ENCODE assay signal across 24 cellular contexts in the genomic region with DNA sequence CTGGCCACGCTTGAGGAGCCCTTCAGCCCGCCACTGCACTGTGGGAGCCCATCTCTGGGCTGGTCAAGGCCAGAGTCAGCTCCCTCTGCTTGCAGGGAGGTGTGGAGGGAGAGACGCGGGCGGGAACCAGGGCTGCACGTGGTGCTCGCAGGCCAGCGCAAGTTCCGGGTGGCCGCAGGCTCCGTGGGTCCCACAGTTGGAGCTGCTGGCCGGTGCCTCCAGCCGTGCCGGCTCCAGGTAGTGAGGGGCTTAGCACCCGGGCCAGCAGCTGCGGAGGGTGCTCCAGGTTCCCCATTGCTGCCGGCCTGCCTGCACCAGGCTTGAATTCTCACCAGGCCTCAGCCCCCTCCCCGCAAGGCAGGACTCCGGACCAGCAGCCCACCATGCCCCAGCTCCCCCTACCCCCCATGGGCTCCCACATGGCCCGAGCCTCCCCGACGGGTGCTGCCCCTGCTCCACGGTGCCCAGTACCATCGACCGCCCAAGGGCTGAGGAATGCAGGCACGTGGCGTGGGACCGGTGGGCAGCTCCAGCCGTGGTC.
DNase-seq lines count a peak whose midpoint lies in the region; ATAC-seq and TF ChIP-seq lines count a peak whose summit lies in the region.
"Had no signal": no experiment of that assay in that cellular context is flagged by ENCODE, and none has a peak within 500 bp of the region (broad histone marks: within the 10 kb centered on the region; RNA-seq: fewer than 3 reads in every experiment).

No MANE protein-coding gene starts in this region.

- no peak overlapping the region for H3K4ac ChIP-seq in neuronal stem cell (ENCODE audit: low read length)

- no peaks in the 10 kb centered on the region for H3K79me1 ChIP-seq in neuronal stem cell (ENCODE audit: low read depth, low read length)

- H3K9me3 ChIP-seq in neuronal stem cell (replicated peaks in 1 of 2; ENCODE audit: control insufficient read depth in 2 of 2, insufficient read depth in 1 of 2, low read depth in 1 of 2, low read length in 2 of 2), result peaks cover 0 to 4% of the 10 kb centered on the region in 2 donors
- no peaks in the 10 kb centered on the region for H3K9me3 ChIP-seq in smooth muscle cell (replicated peaks; ENCODE audit: low read depth)
- H3K9me3 ChIP-seq: BE2C had no signal

- H3K36me3 Mint-ChIP-seq in glutamatergic neuron (ENCODE audit: unreplicated experiment), result peaks cover 8% of the 10 kb centered on the region
- no peaks in the 10 kb centered on the region for H3K36me3 Mint-ChIP-seq in stimulated activated naive B cell treated with anti-CD40 and anti-IgM and Interleukin-4, amounts not matched to agents 10 μg/mL and 1 μg/mL and 100 μg/mL, for 72 hours
- H3K36me3 Mint-ChIP-seq in WTC11, result peaks cover 18% of the 10 kb centered on the region
- H3K36me3 Mint-ChIP-seq: CD4-positive, CD25-positive, alpha-beta regulatory T cell; CD8-positive, alpha-beta memory T cell; IgD-negative memory B cell had no signal

- H4K8ac ChIP-seq in neuronal stem cell (ENCODE audit: low read depth, low read length), result no peak overlapping the region

- H3K4me1 Mint-ChIP-seq in glutamatergic neuron (ENCODE audit: low read depth, unreplicated experiment), result peaks cover 3% of the 10 kb centered on the region
- no peaks in the 10 kb centered on the region for H3K4me1 Mint-ChIP-seq in stimulated activated naive B cell treated with anti-CD40 and anti-IgM and Interleukin-4, amounts not matched to agents 10 μg/mL and 1 μg/mL and 100 μg/mL, for 72 hours
- no peaks in the 10 kb centered on the region for H3K4me1 Mint-ChIP-seq in WTC11
- H3K4me1 Mint-ChIP-seq: CD4-positive, CD25-positive, alpha-beta regulatory T cell; CD8-positive, alpha-beta memory T cell; IgD-negative memory B cell had no signal

- CTCF ChIA-PET in WTC11 (lab: Charles Lee), result no interaction called here

- H2BK15ac ChIP-seq in neuronal stem cell (ENCODE audit: low read length), result no peak overlapping the region

- H3K4me2 ChIP-seq in neuronal stem cell (ENCODE audit: insufficient read depth, low read length, poor library complexity, severe bottlenecking) (no peak overlapping the region), smooth muscle cell (no peak overlapping the region)

- H3K27ac Mint-ChIP-seq in glutamatergic neuron (ENCODE audit: unreplicated experiment), result peak overlapping the region; percentile 15
- no peak overlapping the region for H3K27ac Mint-ChIP-seq in stimulated activated naive B cell treated with anti-CD40 and anti-IgM and Interleukin-4, amounts not matched to agents 10 μg/mL and 1 μg/mL and 100 μg/mL, for 72 hours
- H3K27ac Mint-ChIP-seq in WTC11, result no peak overlapping the region
- H3K27ac Mint-ChIP-seq: CD4-positive, CD25-positive, alpha-beta regulatory T cell; CD8-positive, alpha-beta memory T cell; HFFc6; IgD-negative memory B cell had no signal

- H3K27me3 Mint-ChIP-seq in glutamatergic neuron (ENCODE audit: unreplicated experiment) (no peaks in the 10 kb centered on the region), WTC11 (ENCODE audit: low read depth) (no peaks in the 10 kb centered on the region; the same call in 1 of the 2 replicates)
- H3K27me3 Mint-ChIP-seq in stimulated activated naive B cell treated with anti-CD40 and anti-IgM and Interleukin-4, amounts not matched to agents 10 μg/mL and 1 μg/mL and 100 μg/mL, for 72 hours, result no peaks in the 10 kb centered on the region
- H3K27me3 Mint-ChIP-seq: CD4-positive, CD25-positive, alpha-beta regulatory T cell; CD8-positive, alpha-beta memory T cell; IgD-negative memory B cell had no signal

- H3K4me3 Mint-ChIP-seq in glutamatergic neuron (ENCODE audit: unreplicated experiment) (no peak overlapping the region), WTC11 (no peak overlapping the region)
- no peak overlapping the region for H3K4me3 Mint-ChIP-seq in stimulated activated naive B cell treated with anti-CD40 and anti-IgM and Interleukin-4, amounts not matched to agents 10 μg/mL and 1 μg/mL and 100 μg/mL, for 72 hours
- H3K4me3 Mint-ChIP-seq: CD4-positive, CD25-positive, alpha-beta regulatory T cell; CD8-positive, alpha-beta memory T cell; HFFc6; IgD-negative memory B cell had no signal

- no CpG with 5 or more reads among the region's 29 CpGs for WGBS in neuronal stem cell (ENCODE audit: extremely low coverage in 2 of 2, insufficient read length in 2 of 2, insufficient replicate concordance in 1 of 2), 2 donors
- 95% methylated on average over 17 of the region's 29 CpGs for WGBS in smooth muscle cell (ENCODE audit: low lambda C conversion rate)

- H4K20me1 ChIP-seq in smooth muscle cell (ENCODE audit: low read depth), result no peaks in the 10 kb centered on the region

- no peak overlapping the region for H2AFZ ChIP-seq in neuronal stem cell (ENCODE audit: low read length)
- H2AFZ ChIP-seq in smooth muscle cell (ENCODE audit: low read depth), result no peak overlapping the region

- H2BK5ac ChIP-seq in neuronal stem cell (ENCODE audit: low read length), result no peak overlapping the region

- no peak overlapping the region for H3K14ac ChIP-seq in neuronal stem cell (ENCODE audit: low read length)

- H3K4me1 ChIP-seq in neuronal stem cell (ENCODE audit: control insufficient read depth in 2 of 2, insufficient read depth in 1 of 2, low read depth in 1 of 2, low read length in 2 of 2) (no peaks in the 10 kb centered on the region), smooth muscle cell (ENCODE audit: low read depth) (no peaks in the 10 kb centered on the region)
- H3K4me1 ChIP-seq: BE2C had no signal

- no peak overlapping the region for H2BK120ac ChIP-seq in neuronal stem cell (ENCODE audit: low read depth, low read length)

- H3K23ac ChIP-seq in neuronal stem cell (ENCODE audit: low read depth, low read length, poor library complexity), result peak overlapping the region; percentile 39

- DNase-seq in glutamatergic neuron (no peak), neuronal stem cell (ENCODE audit: low spot score) (no peak), smooth muscle cell (lab: John Stamatoyannopoulos, UW; ENCODE audit: unreplicated experiment) (no peak), WTC11 (ENCODE audit: low spot score) (no peak), NCI-H2081 (lab: John Stamatoyannopoulos, UW) (no peak), GM13977 (ENCODE audit: low spot score) (no peak)
- peak; percentile 0 for DNase-seq in stimulated activated naive B cell treated with anti-CD40 and anti-IgM and Interleukin-4, amounts not matched to agents 10 μg/mL and 1 μg/mL and 100 μg/mL, for 72 hours
- DNase-seq: ACHN; BE2C; C1 segment of cervical spinal cord; CD4-positive, CD25-positive, alpha-beta regulatory T cell; CD8-positive, alpha-beta memory T cell; COR-L47; DMS53; DND-41; EL; GOT3; H7; HFFc6 had no signal

- H3K4me3 ChIP-seq in neuronal stem cell (ENCODE audit: low read length in 2 of 2) (peak overlapping the region in 1 of 2 donors; percentile 41), smooth muscle cell (no peak overlapping the region)
- H3K4me3 ChIP-seq: GM12878 had no signal

- H3K36me3 ChIP-seq in neuronal stem cell (replicated peaks in 1 of 2; ENCODE audit: control insufficient read depth in 2 of 2, insufficient read depth in 2 of 2, low read length in 2 of 2), result no peaks in the 10 kb centered on the region
- no peaks in the 10 kb centered on the region for H3K36me3 ChIP-seq in smooth muscle cell (ENCODE audit: low read depth)
- H3K36me3 ChIP-seq: BE2C had no signal

- H3F3A ChIP-seq in smooth muscle cell (ENCODE audit: low read depth), result no peaks in the 10 kb centered on the region

- no peaks in the 10 kb centered on the region for H3K79me2 ChIP-seq in smooth muscle cell (ENCODE audit: low read depth)

- H3K27me3 ChIP-seq in neuronal stem cell (ENCODE audit: control insufficient read depth in 3 of 3, insufficient read depth in 3 of 3, low read depth in 1 of 3, low read length in 3 of 3) (no peaks in the 10 kb centered on the region), smooth muscle cell (ENCODE audit: low read depth) (no peaks in the 10 kb centered on the region)
- H3K27me3 ChIP-seq: BE2C had no signal

- POLR2A ChIA-PET in WTC11 (lab: Charles Lee), result no interaction called here

- H2BK12ac ChIP-seq in neuronal stem cell (ENCODE audit: low read length), result no peak overlapping the region

- H3K9me3 Mint-ChIP-seq in glutamatergic neuron (ENCODE audit: unreplicated experiment) (peaks cover 1% of the 10 kb centered on the region), WTC11 (peaks cover 24% of the 10 kb centered on the region)
- peaks cover 4% of the 10 kb centered on the region in 2 donors for H3K9me3 Mint-ChIP-seq in stimulated activated naive B cell treated with anti-CD40 and anti-IgM and Interleukin-4, amounts not matched to agents 10 μg/mL and 1 μg/mL and 100 μg/mL, for 72 hours

- no peak overlapping the region for H3K18ac ChIP-seq in neuronal stem cell (ENCODE audit: low read length)

- TF ChIP-seq CTCF in glutamatergic neuron (IDR thresholded peaks at IDR 0.05; ENCODE audit: partially characterized antibody, unreplicated experiment) (no peak), smooth muscle cell (IDR thresholded peaks at IDR 0.05; ENCODE audit: borderline replicate concordance, insufficient read depth, poor library complexity, severe bottlenecking) (no peak), WTC11 (IDR thresholded peaks at IDR 0.05) (no peak), GM13977 (IDR thresholded peaks at IDR 0.05; ENCODE audit: extremely low read depth, insufficient read depth, missing control alignments) (no peak)

- H4K91ac ChIP-seq in neuronal stem cell (ENCODE audit: low read depth, low read length, poor library complexity), result no peak overlapping the region

- H3K9ac ChIP-seq in neuronal stem cell (ENCODE audit: low read depth, low read length, poor library complexity) (no peak overlapping the region), smooth muscle cell (ENCODE audit: low read depth) (no peak overlapping the region)

- peak; percentile 18 for ATAC-seq in esophagus mucosa
- no peak for ATAC-seq in stimulated activated naive B cell treated with anti-CD40 and anti-IgM and Interleukin-4, amounts not matched to agents 10 μg/mL and 1 μg/mL and 100 μg/mL, for 72 hours (replicated peaks)
- ATAC-seq in WTC11, result no peak
- ATAC-seq: GM12878, HCT116, HepG2 had no signal

- H3K27ac ChIP-seq in neuronal stem cell (replicated peaks; ENCODE audit: low read length), result no peak overlapping the region
- no peak overlapping the region for H3K27ac ChIP-seq in smooth muscle cell (ENCODE audit: low read depth)

- in situ Hi-C loops in GM13977 (cut with MboI; ENCODE audit: low pct_unique_long_range_greater_than_20kb, low sequenced_read_pairs, unreplicated experiment), result no loop called here

- H2AK5ac ChIP-seq in neuronal stem cell (ENCODE audit: low read depth, low read length), result no peak overlapping the region

TF ChIP-seq in WTC11, 78 proteins besides CTCF, POLR2A, EP300 and RAD21 (continues in another document):
- no peak for TF ChIP-seq SMAD3 (CRISPR knock-in tag; IDR thresholded peaks at IDR 0.05; ENCODE audit: borderline replicate concordance)
